In the genomic region with DNA sequence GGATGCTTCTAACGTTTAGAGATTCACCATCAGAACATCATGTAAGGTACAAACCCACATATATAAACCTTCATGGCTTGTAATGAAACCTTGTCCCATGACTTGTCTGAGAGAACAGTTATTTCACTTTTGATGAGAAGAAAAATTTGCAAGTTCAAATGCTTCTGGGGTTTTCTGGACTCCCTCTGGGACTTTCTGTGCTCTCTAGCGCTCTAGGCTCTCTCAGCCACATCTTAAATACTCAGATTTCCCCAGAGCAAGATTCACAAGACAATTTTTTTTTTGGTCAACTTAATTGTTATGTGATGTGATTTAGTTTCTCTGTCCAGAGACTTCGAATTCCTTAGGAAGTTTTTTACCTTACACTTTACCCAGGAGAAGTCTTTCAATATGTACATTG, we compare ENCODE assay signal across 1 cellular context.
TF ChIP-seq lines count a peak whose summit lies in the region.

No MANE protein-coding gene starts in this region.

TF ChIP-seq in GM12878, 131 proteins besides CTCF, POLR2A, EP300 and RAD21 (continues in another document):
- TF ChIP-seq, protein P1, sequence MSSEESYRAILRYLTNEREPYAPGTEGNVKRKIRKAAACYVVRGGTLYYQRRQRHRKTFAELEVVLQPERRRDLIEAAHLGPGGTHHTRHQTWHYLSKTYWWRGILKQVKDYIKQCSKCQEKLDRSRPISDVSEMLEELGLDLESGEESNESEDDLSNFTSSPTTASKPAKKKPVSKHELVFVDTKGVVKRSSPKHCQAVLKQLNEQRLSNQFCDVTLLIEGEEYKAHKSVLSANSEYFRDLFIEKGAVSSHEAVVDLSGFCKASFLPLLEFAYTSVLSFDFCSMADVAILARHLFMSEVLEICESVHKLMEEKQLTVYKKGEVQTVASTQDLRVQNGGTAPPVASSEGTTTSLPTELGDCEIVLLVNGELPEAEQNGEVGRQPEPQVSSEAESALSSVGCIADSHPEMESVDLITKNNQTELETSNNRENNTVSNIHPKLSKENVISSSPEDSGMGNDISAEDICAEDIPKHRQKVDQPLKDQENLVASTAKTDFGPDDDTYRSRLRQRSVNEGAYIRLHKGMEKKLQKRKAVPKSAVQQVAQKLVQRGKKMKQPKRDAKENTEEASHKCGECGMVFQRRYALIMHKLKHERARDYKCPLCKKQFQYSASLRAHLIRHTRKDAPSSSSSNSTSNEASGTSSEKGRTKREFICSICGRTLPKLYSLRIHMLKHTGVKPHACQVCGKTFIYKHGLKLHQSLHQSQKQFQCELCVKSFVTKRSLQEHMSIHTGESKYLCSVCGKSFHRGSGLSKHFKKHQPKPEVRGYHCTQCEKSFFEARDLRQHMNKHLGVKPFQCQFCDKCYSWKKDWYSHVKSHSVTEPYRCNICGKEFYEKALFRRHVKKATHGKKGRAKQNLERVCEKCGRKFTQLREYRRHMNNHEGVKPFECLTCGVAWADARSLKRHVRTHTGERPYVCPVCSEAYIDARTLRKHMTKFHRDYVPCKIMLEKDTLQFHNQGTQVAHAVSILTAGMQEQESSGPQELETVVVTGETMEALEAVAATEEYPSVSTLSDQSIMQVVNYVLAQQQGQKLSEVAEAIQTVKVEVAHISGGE (CRISPR knock-in tag; IDR thresholded peaks at IDR 0.05), result no peak
- no peak for TF ChIP-seq PAX5 (IDR thresholded peaks at IDR 0.05; ENCODE audit: borderline replicate concordance, low read depth, low read length)
- peak; percentile 84 for TF ChIP-seq TCF12 (IDR thresholded peaks at IDR 0.05; ENCODE audit: low read depth, low read length)
- no peak for TF ChIP-seq CEBPB (IDR thresholded peaks at IDR 0.05; ENCODE audit: borderline replicate concordance in 1 of 2, low read depth in 2 of 2, low read length in 2 of 2)
- TF ChIP-seq, protein P2, sequence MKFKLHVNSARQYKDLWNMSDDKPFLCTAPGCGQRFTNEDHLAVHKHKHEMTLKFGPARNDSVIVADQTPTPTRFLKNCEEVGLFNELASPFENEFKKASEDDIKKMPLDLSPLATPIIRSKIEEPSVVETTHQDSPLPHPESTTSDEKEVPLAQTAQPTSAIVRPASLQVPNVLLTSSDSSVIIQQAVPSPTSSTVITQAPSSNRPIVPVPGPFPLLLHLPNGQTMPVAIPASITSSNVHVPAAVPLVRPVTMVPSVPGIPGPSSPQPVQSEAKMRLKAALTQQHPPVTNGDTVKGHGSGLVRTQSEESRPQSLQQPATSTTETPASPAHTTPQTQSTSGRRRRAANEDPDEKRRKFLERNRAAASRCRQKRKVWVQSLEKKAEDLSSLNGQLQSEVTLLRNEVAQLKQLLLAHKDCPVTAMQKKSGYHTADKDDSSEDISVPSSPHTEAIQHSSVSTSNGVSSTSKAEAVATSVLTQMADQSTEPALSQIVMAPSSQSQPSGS (IDR thresholded peaks at IDR 0.05; ENCODE audit: low read length), result peak; percentile 95
- peak; percentile 56; the same call in 1 of the 2 replicates for TF ChIP-seq NFIC (IDR thresholded peaks at IDR 0.05; ENCODE audit: low read depth, low read length)
- no peak for TF ChIP-seq CBFB (IDR thresholded peaks at IDR 0.05; ENCODE audit: low read depth)
- peak; percentile 67 for TF ChIP-seq ATF7 (IDR thresholded peaks at IDR 0.05; ENCODE audit: low read depth)
- TF ChIP-seq ZSCAN29 (IDR thresholded peaks at IDR 0.05), result no peak
- TF ChIP-seq, protein P3, sequence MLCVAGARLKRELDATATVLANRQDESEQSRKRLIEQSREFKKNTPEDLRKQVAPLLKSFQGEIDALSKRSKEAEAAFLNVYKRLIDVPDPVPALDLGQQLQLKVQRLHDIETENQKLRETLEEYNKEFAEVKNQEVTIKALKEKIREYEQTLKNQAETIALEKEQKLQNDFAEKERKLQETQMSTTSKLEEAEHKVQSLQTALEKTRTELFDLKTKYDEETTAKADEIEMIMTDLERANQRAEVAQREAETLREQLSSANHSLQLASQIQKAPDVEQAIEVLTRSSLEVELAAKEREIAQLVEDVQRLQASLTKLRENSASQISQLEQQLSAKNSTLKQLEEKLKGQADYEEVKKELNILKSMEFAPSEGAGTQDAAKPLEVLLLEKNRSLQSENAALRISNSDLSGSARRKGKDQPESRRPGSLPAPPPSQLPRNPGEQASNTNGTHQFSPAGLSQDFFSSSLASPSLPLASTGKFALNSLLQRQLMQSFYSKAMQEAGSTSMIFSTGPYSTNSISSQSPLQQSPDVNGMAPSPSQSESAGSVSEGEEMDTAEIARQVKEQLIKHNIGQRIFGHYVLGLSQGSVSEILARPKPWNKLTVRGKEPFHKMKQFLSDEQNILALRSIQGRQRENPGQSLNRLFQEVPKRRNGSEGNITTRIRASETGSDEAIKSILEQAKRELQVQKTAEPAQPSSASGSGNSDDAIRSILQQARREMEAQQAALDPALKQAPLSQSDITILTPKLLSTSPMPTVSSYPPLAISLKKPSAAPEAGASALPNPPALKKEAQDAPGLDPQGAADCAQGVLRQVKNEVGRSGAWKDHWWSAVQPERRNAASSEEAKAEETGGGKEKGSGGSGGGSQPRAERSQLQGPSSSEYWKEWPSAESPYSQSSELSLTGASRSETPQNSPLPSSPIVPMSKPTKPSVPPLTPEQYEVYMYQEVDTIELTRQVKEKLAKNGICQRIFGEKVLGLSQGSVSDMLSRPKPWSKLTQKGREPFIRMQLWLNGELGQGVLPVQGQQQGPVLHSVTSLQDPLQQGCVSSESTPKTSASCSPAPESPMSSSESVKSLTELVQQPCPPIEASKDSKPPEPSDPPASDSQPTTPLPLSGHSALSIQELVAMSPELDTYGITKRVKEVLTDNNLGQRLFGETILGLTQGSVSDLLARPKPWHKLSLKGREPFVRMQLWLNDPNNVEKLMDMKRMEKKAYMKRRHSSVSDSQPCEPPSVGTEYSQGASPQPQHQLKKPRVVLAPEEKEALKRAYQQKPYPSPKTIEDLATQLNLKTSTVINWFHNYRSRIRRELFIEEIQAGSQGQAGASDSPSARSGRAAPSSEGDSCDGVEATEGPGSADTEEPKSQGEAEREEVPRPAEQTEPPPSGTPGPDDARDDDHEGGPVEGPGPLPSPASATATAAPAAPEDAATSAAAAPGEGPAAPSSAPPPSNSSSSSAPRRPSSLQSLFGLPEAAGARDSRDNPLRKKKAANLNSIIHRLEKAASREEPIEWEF (IDR thresholded peaks at IDR 0.05; ENCODE audit: insufficient replicate concordance, low read depth, low read length), result peak; percentile 98
- no peak for TF ChIP-seq ASH2L (IDR thresholded peaks at IDR 0.05; ENCODE audit: borderline replicate concordance, low read depth)
- peak; percentile 51; the same call in 1 of the 2 replicates for TF ChIP-seq BCL11A (IDR thresholded peaks at IDR 0.05; ENCODE audit: low read depth, low read length)
- TF ChIP-seq NR2C1 (IDR thresholded peaks at IDR 0.05), result no peak
- no peak for TF ChIP-seq MTA3 (IDR thresholded peaks at IDR 0.05; ENCODE audit: borderline replicate concordance, low read length)
- 0 out of 3 replicates have a peak, but pooled peaks have one; percentile 46 for TF ChIP-seq POU2F2 (IDR thresholded peaks at IDR 0.05; ENCODE audit: borderline replicate concordance, low read depth, low read length)
- no peak for TF ChIP-seq ZBED1 (IDR thresholded peaks at IDR 0.05; ENCODE audit: borderline replicate concordance)
- no peak for TF ChIP-seq CBX3 (IDR thresholded peaks at IDR 0.05; ENCODE audit: borderline replicate concordance, low read depth)
- no peak for TF ChIP-seq ESRRA (IDR thresholded peaks at IDR 0.05; ENCODE audit: low read length)
- peak; percentile 59; the same call in 1 of the 2 replicates for TF ChIP-seq FOXM1 (IDR thresholded peaks at IDR 0.05; ENCODE audit: low read depth, low read length)
- TF ChIP-seq BRCA1 (IDR thresholded peaks at IDR 0.05; ENCODE audit: low read depth, low read length), result no peak
- TF ChIP-seq, protein P4, sequence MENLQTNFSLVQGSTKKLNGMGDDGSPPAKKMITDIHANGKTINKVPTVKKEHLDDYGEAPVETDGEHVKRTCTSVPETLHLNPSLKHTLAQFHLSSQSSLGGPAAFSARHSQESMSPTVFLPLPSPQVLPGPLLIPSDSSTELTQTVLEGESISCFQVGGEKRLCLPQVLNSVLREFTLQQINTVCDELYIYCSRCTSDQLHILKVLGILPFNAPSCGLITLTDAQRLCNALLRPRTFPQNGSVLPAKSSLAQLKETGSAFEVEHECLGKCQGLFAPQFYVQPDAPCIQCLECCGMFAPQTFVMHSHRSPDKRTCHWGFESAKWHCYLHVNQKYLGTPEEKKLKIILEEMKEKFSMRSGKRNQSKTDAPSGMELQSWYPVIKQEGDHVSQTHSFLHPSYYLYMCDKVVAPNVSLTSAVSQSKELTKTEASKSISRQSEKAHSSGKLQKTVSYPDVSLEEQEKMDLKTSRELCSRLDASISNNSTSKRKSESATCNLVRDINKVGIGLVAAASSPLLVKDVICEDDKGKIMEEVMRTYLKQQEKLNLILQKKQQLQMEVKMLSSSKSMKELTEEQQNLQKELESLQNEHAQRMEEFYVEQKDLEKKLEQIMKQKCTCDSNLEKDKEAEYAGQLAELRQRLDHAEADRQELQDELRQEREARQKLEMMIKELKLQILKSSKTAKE (IDR thresholded peaks at IDR 0.05; ENCODE audit: low read depth, poor library complexity, severe bottlenecking), result peak; percentile 49
- TF ChIP-seq ZNF384 (IDR thresholded peaks at IDR 0.05; ENCODE audit: borderline replicate concordance, low read depth, low read length), result peak; percentile 62; the same call in 1 of the 2 replicates
- no peak for TF ChIP-seq JUND (IDR thresholded peaks at IDR 0.05; ENCODE audit: low read depth, low read length)
- TF ChIP-seq, protein P5, sequence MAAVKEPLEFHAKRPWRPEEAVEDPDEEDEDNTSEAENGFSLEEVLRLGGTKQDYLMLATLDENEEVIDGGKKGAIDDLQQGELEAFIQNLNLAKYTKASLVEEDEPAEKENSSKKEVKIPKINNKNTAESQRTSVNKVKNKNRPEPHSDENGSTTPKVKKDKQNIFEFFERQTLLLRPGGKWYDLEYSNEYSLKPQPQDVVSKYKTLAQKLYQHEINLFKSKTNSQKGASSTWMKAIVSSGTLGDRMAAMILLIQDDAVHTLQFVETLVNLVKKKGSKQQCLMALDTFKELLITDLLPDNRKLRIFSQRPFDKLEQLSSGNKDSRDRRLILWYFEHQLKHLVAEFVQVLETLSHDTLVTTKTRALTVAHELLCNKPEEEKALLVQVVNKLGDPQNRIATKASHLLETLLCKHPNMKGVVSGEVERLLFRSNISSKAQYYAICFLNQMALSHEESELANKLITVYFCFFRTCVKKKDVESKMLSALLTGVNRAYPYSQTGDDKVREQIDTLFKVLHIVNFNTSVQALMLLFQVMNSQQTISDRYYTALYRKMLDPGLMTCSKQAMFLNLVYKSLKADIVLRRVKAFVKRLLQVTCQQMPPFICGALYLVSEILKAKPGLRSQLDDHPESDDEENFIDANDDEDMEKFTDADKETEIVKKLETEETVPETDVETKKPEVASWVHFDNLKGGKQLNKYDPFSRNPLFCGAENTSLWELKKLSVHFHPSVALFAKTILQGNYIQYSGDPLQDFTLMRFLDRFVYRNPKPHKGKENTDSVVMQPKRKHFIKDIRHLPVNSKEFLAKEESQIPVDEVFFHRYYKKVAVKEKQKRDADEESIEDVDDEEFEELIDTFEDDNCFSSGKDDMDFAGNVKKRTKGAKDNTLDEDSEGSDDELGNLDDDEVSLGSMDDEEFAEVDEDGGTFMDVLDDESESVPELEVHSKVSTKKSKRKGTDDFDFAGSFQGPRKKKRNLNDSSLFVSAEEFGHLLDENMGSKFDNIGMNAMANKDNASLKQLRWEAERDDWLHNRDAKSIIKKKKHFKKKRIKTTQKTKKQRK (IDR thresholded peaks at IDR 0.05; ENCODE audit: low read depth, low read length), result no peak
- no peak for TF ChIP-seq ZNF622 (IDR thresholded peaks at IDR 0.05)
- no peak for TF ChIP-seq SMAD5 (IDR thresholded peaks at IDR 0.05; ENCODE audit: low read depth)
- peak; percentile 55 for TF ChIP-seq MTA2 (IDR thresholded peaks at IDR 0.05; ENCODE audit: low read depth)
- TF ChIP-seq TCF7 (IDR thresholded peaks at IDR 0.05; ENCODE audit: borderline replicate concordance), result peak; percentile 51; the same call in 1 of the 2 replicates
- TF ChIP-seq, protein P6, sequence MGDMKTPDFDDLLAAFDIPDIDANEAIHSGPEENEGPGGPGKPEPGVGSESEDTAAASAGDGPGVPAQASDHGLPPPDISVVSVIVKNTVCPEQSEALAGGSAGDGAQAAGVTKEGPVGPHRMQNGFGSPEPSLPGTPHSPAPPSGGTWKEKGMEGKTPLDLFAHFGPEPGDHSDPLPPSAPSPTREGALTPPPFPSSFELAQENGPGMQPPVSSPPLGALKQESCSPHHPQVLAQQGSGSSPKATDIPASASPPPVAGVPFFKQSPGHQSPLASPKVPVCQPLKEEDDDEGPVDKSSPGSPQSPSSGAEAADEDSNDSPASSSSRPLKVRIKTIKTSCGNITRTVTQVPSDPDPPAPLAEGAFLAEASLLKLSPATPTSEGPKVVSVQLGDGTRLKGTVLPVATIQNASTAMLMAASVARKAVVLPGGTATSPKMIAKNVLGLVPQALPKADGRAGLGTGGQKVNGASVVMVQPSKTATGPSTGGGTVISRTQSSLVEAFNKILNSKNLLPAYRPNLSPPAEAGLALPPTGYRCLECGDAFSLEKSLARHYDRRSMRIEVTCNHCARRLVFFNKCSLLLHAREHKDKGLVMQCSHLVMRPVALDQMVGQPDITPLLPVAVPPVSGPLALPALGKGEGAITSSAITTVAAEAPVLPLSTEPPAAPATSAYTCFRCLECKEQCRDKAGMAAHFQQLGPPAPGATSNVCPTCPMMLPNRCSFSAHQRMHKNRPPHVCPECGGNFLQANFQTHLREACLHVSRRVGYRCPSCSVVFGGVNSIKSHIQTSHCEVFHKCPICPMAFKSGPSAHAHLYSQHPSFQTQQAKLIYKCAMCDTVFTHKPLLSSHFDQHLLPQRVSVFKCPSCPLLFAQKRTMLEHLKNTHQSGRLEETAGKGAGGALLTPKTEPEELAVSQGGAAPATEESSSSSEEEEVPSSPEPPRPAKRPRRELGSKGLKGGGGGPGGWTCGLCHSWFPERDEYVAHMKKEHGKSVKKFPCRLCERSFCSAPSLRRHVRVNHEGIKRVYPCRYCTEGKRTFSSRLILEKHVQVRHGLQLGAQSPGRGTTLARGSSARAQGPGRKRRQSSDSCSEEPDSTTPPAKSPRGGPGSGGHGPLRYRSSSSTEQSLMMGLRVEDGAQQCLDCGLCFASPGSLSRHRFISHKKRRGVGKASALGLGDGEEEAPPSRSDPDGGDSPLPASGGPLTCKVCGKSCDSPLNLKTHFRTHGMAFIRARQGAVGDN (IDR thresholded peaks at IDR 0.05), result peak; percentile 71; the same call in 1 of the 2 replicates
- TF ChIP-seq ZNF24 (IDR thresholded peaks at IDR 0.05), result 0 out of 2 replicates have a peak, but pooled peaks have one; percentile 29
- TF ChIP-seq, protein P7, sequence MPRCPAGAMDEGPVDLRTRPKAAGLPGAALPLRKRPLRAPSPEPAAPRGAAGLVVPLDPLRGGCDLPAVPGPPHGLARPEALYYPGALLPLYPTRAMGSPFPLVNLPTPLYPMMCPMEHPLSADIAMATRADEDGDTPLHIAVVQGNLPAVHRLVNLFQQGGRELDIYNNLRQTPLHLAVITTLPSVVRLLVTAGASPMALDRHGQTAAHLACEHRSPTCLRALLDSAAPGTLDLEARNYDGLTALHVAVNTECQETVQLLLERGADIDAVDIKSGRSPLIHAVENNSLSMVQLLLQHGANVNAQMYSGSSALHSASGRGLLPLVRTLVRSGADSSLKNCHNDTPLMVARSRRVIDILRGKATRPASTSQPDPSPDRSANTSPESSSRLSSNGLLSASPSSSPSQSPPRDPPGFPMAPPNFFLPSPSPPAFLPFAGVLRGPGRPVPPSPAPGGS (IDR thresholded peaks at IDR 0.05; ENCODE audit: borderline replicate concordance, insufficient read depth, low read depth, low read length, poor library complexity, severe bottlenecking), result peak; percentile 97
- TF ChIP-seq STAT3 (IDR thresholded peaks at IDR 0.05; ENCODE audit: low read depth, low read length), result 0 out of 2 replicates have a peak, but pooled peaks have one; percentile 22
- TF ChIP-seq SMAD1 (IDR thresholded peaks at IDR 0.05; ENCODE audit: low read depth, partially characterized antibody), result peak; percentile 67
- TF ChIP-seq YBX1 (IDR thresholded peaks at IDR 0.05), result peak; percentile 95
- peak; percentile 13 to 29; a peak in 2 of 4 replicates for TF ChIP-seq IKZF2 (IDR thresholded peaks at IDR 0.05)
